Comparison of ENCODE assay signal across 1 cellular context in the genomic region with DNA sequence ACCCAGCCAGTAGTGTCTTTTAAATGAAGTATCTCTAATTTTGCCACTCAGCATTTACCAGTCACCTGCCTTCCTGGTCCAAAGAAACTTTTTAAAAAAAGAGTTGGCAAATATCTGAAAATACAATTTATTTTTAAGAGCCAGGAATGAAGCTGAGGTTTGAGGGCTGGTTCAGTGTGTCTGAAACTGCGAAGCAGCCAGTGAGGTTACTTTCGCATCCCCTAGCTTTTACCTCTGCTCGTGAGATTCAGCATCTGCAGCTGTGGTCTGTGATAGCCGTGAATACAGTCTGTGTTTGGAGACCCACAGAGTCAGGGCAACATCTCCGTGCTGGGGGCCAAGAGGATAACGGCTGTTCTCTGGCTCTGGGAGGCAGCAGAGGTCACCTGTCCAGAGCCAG.
TF ChIP-seq lines count a peak whose summit lies in the region.

No MANE protein-coding gene starts in this region.

TF ChIP-seq in HepG2, 621 proteins besides CTCF, POLR2A, EP300 and RAD21:
- no peak for TF ChIP-seq HDAC6 (IDR thresholded peaks at IDR 0.05; ENCODE audit: low read depth, low read length)
- no peak for TF ChIP-seq MTA1 (CRISPR knock-in tag; IDR thresholded peaks at IDR 0.05; ENCODE audit: borderline replicate concordance)
- TF ChIP-seq MAFK (conservative IDR thresholded peaks at IDR 0.05 in 1 of 2, IDR thresholded peaks at IDR 0.05 in 1 of 2; ENCODE audit: low read length in 2 of 2) = peak in 1 of 2 experiments; percentile 27; a peak in 2 of 4 replicates
